In genomic region chr12:78229491-78230209, GRCh38 we compare ENCODE assay signal across 8 cellular contexts.
DNase-seq lines count a peak whose midpoint lies in the region; ATAC-seq and TF ChIP-seq lines count a peak whose summit lies in the region.

No MANE protein-coding gene starts in this region.

- H3K9me3 ChIP-seq in NT2/D1 (ENCODE audit: insufficient read depth, low read length): peaks cover 10% of the 10 kb centered on the region

- H3K36me3 ChIP-seq in NT2/D1 (ENCODE audit: insufficient read depth, insufficient read length, low read length): no peaks in the 10 kb centered on the region

- H3K9ac ChIP-seq in NT2/D1 (ENCODE audit: insufficient read length, low read depth): no peak overlapping the region

- peak; percentile 68 for TF ChIP-seq CTCF in epithelial cell of proximal tubule (conservative IDR thresholded peaks at IDR 0.05; ENCODE audit: low read depth, low read length)
- TF ChIP-seq CTCF in progenitor cell of endocrine pancreas (IDR thresholded peaks at IDR 0.05; ENCODE audit: unreplicated experiment): peak; percentile 66

- DNase-seq in NCI-H2107 treated with DMSO at 0.1 percent for 48 hours (lab: John Stamatoyannopoulos, UW; ENCODE audit: unreplicated experiment) (peak; percentile 13), NCI-H2107 (lab: John Stamatoyannopoulos, UW) (no peak), NT2/D1 (ENCODE audit: low read depth, low spot score) (peak; percentile 39), epithelial cell of proximal tubule (ENCODE audit: low read depth) (no peak), progenitor cell of endocrine pancreas (ENCODE audit: low spot score, unreplicated experiment) (no peak), posterior vena cava (ENCODE audit: low spot score) (no peak)

- no peaks in the 10 kb centered on the region for H3K36me3 Mint-ChIP-seq in progenitor cell of endocrine pancreas (ENCODE audit: insufficient read depth)

- H3K27ac Mint-ChIP-seq in progenitor cell of endocrine pancreas: peak overlapping the region; percentile 1

- H3K4me1 Mint-ChIP-seq in progenitor cell of endocrine pancreas (ENCODE audit: low read depth): peaks cover 1% of the 10 kb centered on the region

- H3K9me3 Mint-ChIP-seq in progenitor cell of endocrine pancreas (ENCODE audit: low read depth): no peaks in the 10 kb centered on the region

- intact Hi-C loops in posterior vena cava (cut with DNase I): no loop called here

- H3K4me3 ChIP-seq in NT2/D1 (ENCODE audit: insufficient read length, low read depth) (no peak overlapping the region), epithelial cell of proximal tubule (ENCODE audit: low read depth, low read length) (no peak overlapping the region)

- H3K4me1 ChIP-seq in NT2/D1 (ENCODE audit: insufficient read depth, insufficient read length): no peaks in the 10 kb centered on the region

- H3K27me3 Mint-ChIP-seq in progenitor cell of endocrine pancreas: no peaks in the 10 kb centered on the region

- no peak overlapping the region for H3K4me3 Mint-ChIP-seq in progenitor cell of endocrine pancreas (ENCODE audit: low read depth)

- no peaks in the 10 kb centered on the region for H3K27me3 ChIP-seq in NT2/D1 (ENCODE audit: insufficient read depth, insufficient read length)

- ATAC-seq in GM19438 (IDR thresholded peaks at IDR 0.05; ENCODE audit: low read depth, unreplicated experiment) (peak; percentile 87), HG03342 (IDR thresholded peaks at IDR 0.05; ENCODE audit: unreplicated experiment) (peak; percentile 97)

Comparison
In these comparisons a context has a peak if more than half of its experiments do, and no peak if none do; other contexts are left out.
1. DNase-seq: peak in NCI-H2107 treated with DMSO at 0.1 percent for 48 hours (single experiment) and NT2/D1 (single experiment); none in NCI-H2107 (single experiment), epithelial cell of proximal tubule (single experiment), progenitor cell of endocrine pancreas (single experiment) and posterior vena cava (single experiment).